ENCODE assay signal across 15 cellular contexts in genomic region chr2:197972017-197972416, GRCh38.
DNase-seq lines count a peak whose midpoint lies in the region; ATAC-seq, FAIRE-seq and TF ChIP-seq lines count a peak whose summit lies in the region.
"Had no signal": no experiment of that assay in that cellular context is flagged by ENCODE, and none has a peak within 500 bp of the region (broad histone marks: within the 10 kb centered on the region; RNA-seq: fewer than 3 reads in every experiment).

No MANE protein-coding gene starts in this region.

- no peak overlapping the region for H2AFZ ChIP-seq in IMR-90 (replicated peaks; ENCODE audit: low read length, poor library complexity)
- no peak overlapping the region for H2AFZ ChIP-seq in hepatocyte

- no peak overlapping the region for H3K56ac ChIP-seq in IMR-90 (ENCODE audit: extremely low read depth, insufficient read depth, low read length)

- BruUV-seq in IMR-90 (replicated peaks; lab: Mats Ljungman, UMichigan): no TSS peak

- H3K79me2 ChIP-seq in hepatocyte: no peaks in the 10 kb centered on the region

- no peak for FAIRE-seq in HTR-8/SVneo (lab: Jason Lieb, UNC)
- FAIRE-seq: H54 had no signal

- no peak overlapping the region for H3K18ac ChIP-seq in IMR-90 (ENCODE audit: low read depth, low read length)

- in situ Hi-C loops in IMR-90 (cut with MboI; ENCODE audit: low sequenced_read_pairs): no loop called here

- H2AK9ac ChIP-seq in IMR-90 (replicated peaks; ENCODE audit: low read depth, low read length, poor library complexity): no peak overlapping the region

- H3K36me3 ChIP-seq in IMR-90 (ENCODE audit: control insufficient read depth, insufficient read depth, low read length) (no peaks in the 10 kb centered on the region), hepatocyte (replicated peaks; ENCODE audit: insufficient read depth, low read depth) (no peaks in the 10 kb centered on the region), tibial artery (no peaks in the 10 kb centered on the region)
- H3K36me3 ChIP-seq: lower lobe of right lung had no signal

- no peaks in the 10 kb centered on the region for H3K9me3 ChIP-seq in IMR-90 (ENCODE audit: control insufficient read depth, insufficient read depth, low read length)
- H3K9me3 ChIP-seq in hepatocyte (ENCODE audit: low read depth): no peaks in the 10 kb centered on the region
- no peaks in the 10 kb centered on the region for H3K9me3 ChIP-seq in tibial artery
- H3K9me3 ChIP-seq: lower lobe of right lung had no signal

- no peak overlapping the region for H4K8ac ChIP-seq in IMR-90 (ENCODE audit: low read depth in 2 of 2, low read length in 2 of 2)

- CTCF ChIA-PET in IMR-90 (lab: Yijun Ruan, JAX): no interaction called here

- no peak overlapping the region for H2BK5ac ChIP-seq in IMR-90 (ENCODE audit: low read depth, low read length, poor library complexity, severe bottlenecking)

- H3K79me1 ChIP-seq in IMR-90 (ENCODE audit: low read depth in 1 of 2, low read length in 2 of 2): no peaks in the 10 kb centered on the region

- ATAC-seq in IMR-90 (ENCODE audit: low read depth) (no peak), GM19351 (IDR thresholded peaks at IDR 0.05; ENCODE audit: unreplicated experiment) (no peak)
- ATAC-seq: activated CD8-positive, alpha-beta T cell treated with anti-CD3 and anti-CD28 coated beads for 36 hours; foreskin keratinocyte; lower lobe of right lung had no signal

- no peak overlapping the region for H4K5ac ChIP-seq in IMR-90 (ENCODE audit: low read depth, low read length)

- H3K23ac ChIP-seq in IMR-90 (ENCODE audit: low read depth, low read length): no peak overlapping the region

- no peaks in the 10 kb centered on the region for H3K9me1 ChIP-seq in IMR-90 (ENCODE audit: insufficient read depth, low read length)

- no peak overlapping the region for H2BK120ac ChIP-seq in IMR-90 (ENCODE audit: low read depth, low read length)

- no peak for TF ChIP-seq CTCF in IMR-90 (conservative IDR thresholded peaks at IDR 0.05; ENCODE audit: low read depth, low read length)
- no peak for TF ChIP-seq CTCF in cardiac fibroblast (IDR thresholded peaks at IDR 0.05; ENCODE audit: low read depth, low read length)
- TF ChIP-seq CTCF in hepatocyte (IDR thresholded peaks at IDR 0.05; ENCODE audit: poor library complexity): no peak
- no peak for TF ChIP-seq CTCF in tibial artery (IDR thresholded peaks at IDR 0.05)

- H3K4me2 ChIP-seq in IMR-90 (ENCODE audit: low read depth, low read length) (no peak overlapping the region), hepatocyte (no peak overlapping the region)
- H3K4me2 ChIP-seq: smooth muscle cell had no signal

- H2BK15ac ChIP-seq in IMR-90 (ENCODE audit: low read depth, low read length): no peak overlapping the region

- no peak overlapping the region for H3K14ac ChIP-seq in IMR-90 (replicated peaks; ENCODE audit: low read depth, low read length)

- intact Hi-C loops in IMR-90 (cut with micrococcal nuclease) (no loop called here), tibial artery (cut with DNase I; ENCODE audit: low total_unique reads) (no loop called here)

- no peaks in the 10 kb centered on the region for H3K9me2 ChIP-seq in hepatocyte (replicated peaks; ENCODE audit: insufficient read depth)

- H3K4me1 ChIP-seq in IMR-90 (ENCODE audit: control insufficient read depth, insufficient read depth, low read length) (no peaks in the 10 kb centered on the region), hepatocyte (ENCODE audit: insufficient read depth) (no peaks in the 10 kb centered on the region), tibial artery (peaks cover 0 to 69% (median 31%) of the 10 kb centered on the region in 4 donors)
- H3K4me1 ChIP-seq: foreskin keratinocyte, lower lobe of right lung had no signal

- H3K27ac ChIP-seq in IMR-90 (ENCODE audit: insufficient read depth, low read length): no peak overlapping the region; the same call in 1 of the 2 replicates
- no peak overlapping the region for H3K27ac ChIP-seq in hepatocyte
- H3K27ac ChIP-seq in tibial artery: peak overlapping the region; percentile 46 to 57
- H3K27ac ChIP-seq: foreskin keratinocyte, lower lobe of right lung had no signal

- H4K20me1 ChIP-seq in IMR-90 (ENCODE audit: insufficient read depth, low read length) (no peaks in the 10 kb centered on the region), hepatocyte (ENCODE audit: insufficient read depth, poor library complexity, severe bottlenecking) (no peaks in the 10 kb centered on the region)

- no peak overlapping the region for H2BK20ac ChIP-seq in IMR-90 (ENCODE audit: low read depth, low read length)

- DNase-seq in IMR-90: peak; percentile 72
- peak; percentile 87 to 97 for DNase-seq in cardiac fibroblast (ENCODE audit: low read depth in 2 of 2)
- peak; percentile 28 for DNase-seq in hepatocyte (ENCODE audit: low spot score)
- DNase-seq in tibial artery: peak; percentile 73 to 80
- no peak for DNase-seq in UCSD-AML1 (lab: John Stamatoyannopoulos, UW; ENCODE audit: unreplicated experiment)
- no peak for DNase-seq in HTR-8/SVneo (ENCODE audit: insufficient read length, low spot score)
- no peak for DNase-seq in stimulated activated naive CD4-positive, alpha-beta T cell treated with Interleukin-2 at 50 U/mL for 16 hours (lab: John Stamatoyannopoulos, UW)
- DNase-seq: activated CD8-positive, alpha-beta T cell treated with anti-CD3 and anti-CD28 coated beads for 36 hours; activated naive CD8-positive, alpha-beta T cell treated with anti-CD3 and anti-CD28 coated beads for 36 hours; lower lobe of right lung; stimulated activated CD8-positive, alpha-beta memory T cell treated with anti-CD3 and anti-CD28 coated beads, Interleukin-4, amount 100 ng/mL, for 48 hours had no signal

- H3K27me3 ChIP-seq in IMR-90 (ENCODE audit: control insufficient read depth, insufficient read depth, low read length) (no peaks in the 10 kb centered on the region), hepatocyte (no peaks in the 10 kb centered on the region), tibial artery (no peaks in the 10 kb centered on the region)
- H3K27me3 ChIP-seq: foreskin keratinocyte had no signal

- H3K4me3 ChIP-seq in IMR-90 (ENCODE audit: insufficient read depth, low read depth, low read length): no peak overlapping the region
- no peak overlapping the region for H3K4me3 ChIP-seq in cardiac fibroblast (replicated peaks in 1 of 2; ENCODE audit: low read depth in 2 of 2, low read length in 2 of 2)
- no peak overlapping the region for H3K4me3 ChIP-seq in hepatocyte
- no peak overlapping the region for H3K4me3 ChIP-seq in tibial artery
- H3K4me3 ChIP-seq: lower lobe of right lung, smooth muscle cell had no signal

- no CpG with 5 or more reads among the region's 1 CpG for WGBS in IMR-90 (ENCODE audit: extremely low coverage in 2 of 2, insufficient read length in 1 of 2), 2 experiments
- 57% methylated on average over 1 of the region's 1 CpG for WGBS in hepatocyte (ENCODE audit: low lambda C conversion rate, missing lambda C conversion rate)

- no peak overlapping the region for H3K9ac ChIP-seq in IMR-90 (ENCODE audit: low read depth, low read length)

- no peak overlapping the region for H2AK5ac ChIP-seq in IMR-90 (ENCODE audit: low read depth, low read length)

- POLR2A ChIA-PET in IMR-90 (lab: Charles Lee; ENCODE audit: unreplicated experiment): no interaction called here

- no peak overlapping the region for H3K4ac ChIP-seq in IMR-90 (ENCODE audit: low read depth, low read length)

- H4K91ac ChIP-seq in IMR-90 (ENCODE audit: insufficient read depth, low read depth, low read length): no peak overlapping the region

- dilution Hi-C loops in IMR-90 (cut with HindIII; ENCODE audit: low sequenced_read_pairs, unreplicated experiment): no loop called here

- TF ChIP-seq POLR2A in IMR-90 (IDR thresholded peaks at IDR 0.05; ENCODE audit: low read depth, low read length): no peak

- no peak for TF ChIP-seq RAD21 in IMR-90 (IDR thresholded peaks at IDR 0.05; ENCODE audit: low read length)

TF ChIP-seq in IMR-90, 13 proteins besides CTCF, POLR2A, EP300 and RAD21:
- TF ChIP-seq MAFK (IDR thresholded peaks at IDR 0.05; ENCODE audit: low read depth, low read length) (no peak), CEBPB (IDR thresholded peaks at IDR 0.05; ENCODE audit: low read depth, low read length) (peak; percentile 35; the same call in 1 of the 2 replicates), BHLHE40 (IDR thresholded peaks at IDR 0.05; ENCODE audit: low read depth, low read length) (no peak), CHD1 (IDR thresholded peaks at IDR 0.05; ENCODE audit: low read depth, low read length) (no peak), FOS (IDR thresholded peaks at IDR 0.05; ENCODE audit: low read depth, low read length) (no peak)

Comparison
In these comparisons a context has a peak if more than half of its experiments do, and no peak if none do; other contexts are left out.
1. DNase-seq: peak in IMR-90 (single experiment), cardiac fibroblast (2 of 2), hepatocyte (single experiment) and tibial artery (2 of 2); none in UCSD-AML1 (single experiment), HTR-8/SVneo (single experiment) and stimulated activated naive CD4-positive, alpha-beta T cell treated with Interleukin-2 at 50 U/mL for 16 hours (single experiment).
2. H3K27ac ChIP-seq: peak in tibial artery (2 of 2); none in IMR-90 (single experiment) and hepatocyte (single experiment).